Comparison of ENCODE assay signal across 27 cellular contexts in genomic region chr7:159064816-159065130, GRCh38.
"Had no signal": no experiment of that assay in that cellular context is flagged by ENCODE, and none has a peak within 500 bp of the region (broad histone marks: within the 10 kb centered on the region; RNA-seq: fewer than 3 reads in every experiment).

No MANE protein-coding gene starts in this region.

- DNase-seq: activated CD4-positive, alpha-beta T cell treated with anti-CD3 and anti-CD28 coated beads, Interleukin-2, amount 10 ng/mL, durations not matched to agents 7 days and 5 days; activated CD8-positive, alpha-beta T cell treated with anti-CD3 and anti-CD28 coated beads for 36 hours; activated naive CD4-positive, alpha-beta T cell; activated T-cell treated with anti-CD3 and anti-CD28 coated beads, Interleukin-2, amount 50 U/mL, for 4 hours; central memory CD4-positive, alpha-beta T cell; effector CD4-positive, alpha-beta T cell; esophagus squamous epithelium; gastrocnemius medialis; glutamatergic neuron; hippocampal formation; midbrain; naive thymus-derived CD4-positive, alpha-beta T cell; nucleus accumbens; stimulated activated CD4-positive, alpha-beta T cell treated with anti-CD3 and anti-CD28 coated beads, Interleukin-15, amount 100 ng/mL, for 24 hours; stimulated activated CD4-positive, alpha-beta T cell treated with anti-CD3 and anti-CD28 coated beads, Interleukin-2, amount 100 ng/mL, for 24 hours; stimulated activated naive CD4-positive, alpha-beta T cell treated with Interleukin-2 at 50 U/mL for 16 hours; SW 1271; T-helper 9 cell; testis; trophoblast cell had no signal

- H3K79me2 ChIP-seq: parathyroid adenoma had no signal

- H3K27me3 ChIP-seq: breast epithelium, gastrocnemius medialis, testis, vagina had no signal

- H3K4me3 ChIP-seq: breast epithelium, esophagus squamous epithelium, gastrocnemius medialis, psoas muscle, testis, vagina had no signal

- H3K36me3 ChIP-seq: breast epithelium, esophagus squamous epithelium, gastrocnemius medialis, vagina had no signal

- H3K4me1 ChIP-seq: breast epithelium, parathyroid adenoma had no signal

- H3K9me3 ChIP-seq: breast epithelium, esophagus squamous epithelium, gastrocnemius medialis, psoas muscle, testis, vagina had no signal

- H3K27ac ChIP-seq: breast epithelium, esophagus squamous epithelium, gastrocnemius medialis, parathyroid adenoma, psoas muscle, vagina, VCaP had no signal

- H2AFZ ChIP-seq: parathyroid adenoma had no signal

- ATAC-seq: activated CD8-positive, alpha-beta T cell treated with anti-CD3 and anti-CD28 coated beads for 36 hours; activated naive CD4-positive, alpha-beta T cell treated with anti-CD3 and anti-CD28 coated beads, Interleukin-2, amount 50 U/mL, for 72 hours; activated T-cell treated with anti-CD3 and anti-CD28 coated beads, Interleukin-2, amount 50 U/mL, for 4 hours; activated T-helper 17 cell treated with anti-CD3 and anti-CD28 coated beads, Interleukin-2, amount 50 U/mL, for 72 hours; gastrocnemius medialis; naive thymus-derived CD4-positive, alpha-beta T cell; psoas muscle had no signal
